ENCODE assay signal across 18 cellular contexts in genomic region chr17:41116292-41116691, GRCh38. TPM values are rescaled to one million over a fixed set of nuclear protein-coding genes. Genes with fewer than 3 reads are reported as not detected.
DNase-seq lines count a peak whose midpoint lies in the region; ATAC-seq and TF ChIP-seq lines count a peak whose summit lies in the region.
"Had no signal": no experiment of that assay in that cellular context is flagged by ENCODE, and none has a peak within 500 bp of the region (broad histone marks: within the 10 kb centered on the region; RNA-seq: fewer than 3 reads in every experiment).

No MANE protein-coding gene starts in this region.

- DNase-seq in CD8-positive, alpha-beta T cell = no peak
- DNase-seq in KBM-7 (peak; percentile 45), OCI-LY7 (ENCODE audit: low spot score) (peak; percentile 11), germinal center (ENCODE audit: low spot score) (peak; percentile 30), SK-N-SH (no peak), glomerular visceral epithelial cell (ENCODE audit: extremely low spot score) (no peak)
- DNase-seq in activated T-cell treated with anti-CD3 and anti-CD28 coated beads, Interleukin-2, amount 50 U/mL, for 4 hours = no peak
- DNase-seq: CD4-positive, CD25-positive, alpha-beta regulatory T cell; H9; NCI-H1105 treated with DMSO at 0.1 percent for 48 hours; NCI-H187 treated with DMSO at 0.1 percent for 48 hours; NCI-H446 treated with DMSO at 0.1 percent for 48 hours; OCI-M1; T-helper 1 cell had no signal

- CTCF ChIA-PET in CD8-positive, alpha-beta T cell (lab: Charles Lee) = interaction anchor here (0.6 to 2.6 kb wide), 2 partner anchors 206 to 438 kb away, joined by 4 to 11 read pairs; no protein-coding TSS in a partner anchor
- CTCF ChIA-PET in OCI-LY7 (lab: Charles Lee; ENCODE audit: unreplicated experiment) = no interaction called here
- CTCF ChIA-PET in SK-N-SH (lab: Yijun Ruan, JAX) = interaction anchor here (0.6 kb wide), 1 partner anchor 446 kb away, joined by 3 read pairs; no protein-coding TSS in a partner anchor

- peaks cover 16% of the 10 kb centered on the region for H3K4me1 ChIP-seq in CD8-positive, alpha-beta T cell (ENCODE audit: insufficient read depth, low read length)
- H3K4me1 ChIP-seq in OCI-LY7 (ENCODE audit: insufficient read depth, low read length, poor library complexity, severe bottlenecking) (peaks cover 20% of the 10 kb centered on the region), SK-N-SH (ENCODE audit: control insufficient read depth in 1 of 2, insufficient read depth in 2 of 2, low read depth in 1 of 2, low read length in 1 of 2) (peaks cover 0 to 9% of the 10 kb centered on the region in 2 experiments; a peak in 1 of 4 replicates)
- H3K4me1 ChIP-seq: A549 had no signal

- peaks cover 6% of the 10 kb centered on the region for H3K27me3 Mint-ChIP-seq in CD8-positive, alpha-beta T cell (ENCODE audit: low read depth)
- peaks cover 3% of the 10 kb centered on the region for H3K27me3 Mint-ChIP-seq in activated T-cell treated with anti-CD3 and anti-CD28 coated beads, Interleukin-2, amount 50 U/mL, for 4 hours (ENCODE audit: low read depth)

- in situ Hi-C loops in KBM-7 (cut with MboI; ENCODE audit: low pct_unique_long_range_greater_than_20kb, low sequenced_read_pairs) = no loop called here

- no peak overlapping the region for H3K9ac ChIP-seq in SK-N-SH

- H2AFZ ChIP-seq in OCI-LY7 (ENCODE audit: low read length) = no peak overlapping the region
- no peak overlapping the region for H2AFZ ChIP-seq in SK-N-SH (ENCODE audit: low read depth)

- no peaks in the 10 kb centered on the region for H3F3A ChIP-seq in SK-N-SH (replicated peaks; ENCODE audit: insufficient read depth)

- H3K4me1 Mint-ChIP-seq in CD8-positive, alpha-beta T cell (ENCODE audit: low read depth) = peaks cover 35% of the 10 kb centered on the region
- H3K4me1 Mint-ChIP-seq in activated T-cell treated with anti-CD3 and anti-CD28 coated beads, Interleukin-2, amount 50 U/mL, for 4 hours (ENCODE audit: low read depth) = peaks cover 21% of the 10 kb centered on the region

- POLR2A ChIA-PET in CD8-positive, alpha-beta T cell (lab: Charles Lee) = no interaction called here
- POLR2A ChIA-PET in OCI-LY7 (lab: Charles Lee) = no interaction called here
- POLR2A ChIA-PET in SK-N-SH (lab: Yijun Ruan, JAX) = no interaction called here

- no peaks in the 10 kb centered on the region for H3K27me3 ChIP-seq in CD8-positive, alpha-beta T cell (ENCODE audit: insufficient read depth, low read length)
- no peaks in the 10 kb centered on the region; the same call in 1 of the 2 replicates for H3K27me3 ChIP-seq in SK-N-SH (ENCODE audit: insufficient read depth)

- no peak for TF ChIP-seq EP300 in SK-N-SH (IDR thresholded peaks at IDR 0.05; ENCODE audit: borderline replicate concordance in 1 of 2, low read depth in 1 of 2, low read length in 1 of 2)

- peak; percentile 26 for ATAC-seq in CD8-positive, alpha-beta T cell
- ATAC-seq in esophagus mucosa = no peak
- no peak for ATAC-seq in activated T-cell treated with anti-CD3 and anti-CD28 coated beads, Interleukin-2, amount 50 U/mL, for 4 hours
- ATAC-seq: A549 had no signal

- no peaks in the 10 kb centered on the region for H3K79me2 ChIP-seq in OCI-LY7 (ENCODE audit: insufficient read depth, low read depth, low read length)
- H3K79me2 ChIP-seq in SK-N-SH (ENCODE audit: insufficient read depth) = no peaks in the 10 kb centered on the region

- H3K4me3 Mint-ChIP-seq in CD8-positive, alpha-beta T cell = no peak overlapping the region
- no peak overlapping the region for H3K4me3 Mint-ChIP-seq in activated T-cell treated with anti-CD3 and anti-CD28 coated beads, Interleukin-2, amount 50 U/mL, for 4 hours
- H3K4me3 Mint-ChIP-seq: CD4-positive, CD25-positive, alpha-beta regulatory T cell; H9 had no signal

- 21% methylated on average over 5 of the region's 5 CpGs for WGBS in SK-N-SH (ENCODE audit: low lambda C conversion rate)

- H3K4me3 ChIP-seq in CD8-positive, alpha-beta T cell (ENCODE audit: low read depth, low read length) = no peak overlapping the region
- no peak overlapping the region for H3K4me3 ChIP-seq in OCI-LY7 (ENCODE audit: low read depth, low read length, poor library complexity, severe bottlenecking)
- H3K4me3 ChIP-seq in SK-N-SH (ENCODE audit: low read depth in 2 of 2, low read length in 1 of 2) = no peak overlapping the region
- H3K4me3 ChIP-seq: A549 had no signal

- no peaks in the 10 kb centered on the region for H3K9me2 ChIP-seq in OCI-LY7 (ENCODE audit: insufficient read depth, low read length)
- no peaks in the 10 kb centered on the region for H3K9me2 ChIP-seq in SK-N-SH

- TF ChIP-seq RAD21 in SK-N-SH (IDR thresholded peaks at IDR 0.05; ENCODE audit: low read length) = no peak

- H3K9me3 Mint-ChIP-seq in CD8-positive, alpha-beta T cell = no peaks in the 10 kb centered on the region
- H3K9me3 Mint-ChIP-seq in activated T-cell treated with anti-CD3 and anti-CD28 coated beads, Interleukin-2, amount 50 U/mL, for 4 hours = peaks cover under 1% of the 10 kb centered on the region

- intact Hi-C loops in CD8-positive, alpha-beta T cell (cut with DNase I, micrococcal nuclease) = loop anchor here in 1 of 2 experiments (10.0 kb wide), 1 partner anchor 1229 kb away; no protein-coding TSS in a partner anchor
- intact Hi-C loops in OCI-LY7 (cut with micrococcal nuclease; ENCODE audit: unreplicated experiment) = no loop called here

- H3K27ac ChIP-seq in CD8-positive, alpha-beta T cell (ENCODE audit: low read depth, low read length) = no peak overlapping the region
- H3K27ac ChIP-seq in OCI-LY7 (ENCODE audit: low read depth, low read length, poor library complexity, severe bottlenecking) (no peak overlapping the region), SK-N-SH (ENCODE audit: low read depth in 2 of 2, low read length in 1 of 2) (no peak overlapping the region)
- H3K27ac ChIP-seq: A549 had no signal

- no peak for TF ChIP-seq CTCF in CD8-positive, alpha-beta T cell (IDR thresholded peaks at IDR 0.05)
- TF ChIP-seq CTCF in OCI-LY7 (conservative IDR thresholded peaks at IDR 0.05; ENCODE audit: low read length) = no peak
- TF ChIP-seq CTCF in SK-N-SH (IDR thresholded peaks at IDR 0.05) = no peak

- no peaks in the 10 kb centered on the region for H3K36me3 ChIP-seq in CD8-positive, alpha-beta T cell (ENCODE audit: insufficient read depth, low read length)
- H3K36me3 ChIP-seq in OCI-LY7 (ENCODE audit: insufficient read depth, low read length) (no peaks in the 10 kb centered on the region; the same call in 1 of the 2 replicates), SK-N-SH (replicated peaks in 1 of 2; ENCODE audit: control insufficient read depth in 1 of 2, insufficient read depth in 2 of 2, low read length in 1 of 2) (no peaks in the 10 kb centered on the region)

- no peak overlapping the region for H3K4me2 ChIP-seq in OCI-LY7 (ENCODE audit: low read length)
- no peak overlapping the region for H3K4me2 ChIP-seq in SK-N-SH
- H3K4me2 ChIP-seq: A549 had no signal

- H3K9me3 ChIP-seq in CD8-positive, alpha-beta T cell (ENCODE audit: low read length) = no peaks in the 10 kb centered on the region
- H3K9me3 ChIP-seq in OCI-LY7 (ENCODE audit: low read length) (peaks cover 25% of the 10 kb centered on the region; the same call in 1 of the 2 replicates), SK-N-SH (peaks cover 9% of the 10 kb centered on the region; the same call in 1 of the 2 replicates)

- no peak overlapping the region for H3K27ac Mint-ChIP-seq in CD8-positive, alpha-beta T cell
- H3K27ac Mint-ChIP-seq: H9 had no signal

- BruUV-seq in OCI-LY7 (replicated peaks; lab: Mats Ljungman, UMichigan) = no TSS peak

- H3K36me3 Mint-ChIP-seq in CD8-positive, alpha-beta T cell = no peaks in the 10 kb centered on the region
- peaks cover 1% of the 10 kb centered on the region for H3K36me3 Mint-ChIP-seq in activated T-cell treated with anti-CD3 and anti-CD28 coated beads, Interleukin-2, amount 50 U/mL, for 4 hours (ENCODE audit: insufficient read depth)
- H3K36me3 Mint-ChIP-seq: CD4-positive, CD25-positive, alpha-beta regulatory T cell had no signal

- H4K20me1 ChIP-seq in OCI-LY7 (ENCODE audit: insufficient read depth, low read length) (no peaks in the 10 kb centered on the region), SK-N-SH (ENCODE audit: insufficient read depth) (no peaks in the 10 kb centered on the region)

RNA-seq across cellular contexts. Expression of gene KRTAP4-11, which starts 1.9 kb away (rescaled TPM):
- not detected for total RNA-seq in CD8-positive, alpha-beta T cell
- total RNA-seq in OCI-LY7 (2014; rRNA removed; shearing (Covaris generic)) = not detected in 2 replicates
- total RNA-seq in OCI-LY7 (2022) (not detected in 2 replicates), esophagus mucosa (not detected)
- not detected in 2 replicates for polyA plus RNA-seq in SK-N-SH (2012; rRNA removed)
- polyA plus RNA-seq in SK-N-SH (2012; cell fraction: cytosol; rRNA removed) = not detected in 2 replicates
- not detected in 2 replicates for polyA plus RNA-seq in SK-N-SH (2012; cell fraction: nucleus; rRNA removed)
- total RNA-seq in activated T-cell treated with anti-CD3 and anti-CD28 coated beads, Interleukin-2, amount 50 U/mL, for 4 hours = not detected
- total RNA-seq: CD4-positive, CD25-positive, alpha-beta regulatory T cell; Daoy; H9; M059J had no signal
- polyA plus RNA-seq: A549; CD4-positive, CD25-positive, alpha-beta regulatory T cell had no signal

RNA-seq across cellular contexts. Expression of gene KRTAP4-12, which starts 7.7 kb away (rescaled TPM):
- not detected for total RNA-seq in CD8-positive, alpha-beta T cell
- total RNA-seq in OCI-LY7 (2014; rRNA removed; shearing (Covaris generic)) = not detected in 2 replicates
- total RNA-seq in OCI-LY7 (2022) (not detected in 2 replicates), esophagus mucosa (not detected)
- not detected in 2 replicates for polyA plus RNA-seq in SK-N-SH (2012; rRNA removed)
- not detected in 2 replicates for polyA plus RNA-seq in SK-N-SH (2012; cell fraction: cytosol; rRNA removed)
- polyA plus RNA-seq in SK-N-SH (2012; cell fraction: nucleus; rRNA removed) = not detected in 2 replicates
- not detected for total RNA-seq in activated T-cell treated with anti-CD3 and anti-CD28 coated beads, Interleukin-2, amount 50 U/mL, for 4 hours
- total RNA-seq: CD4-positive, CD25-positive, alpha-beta regulatory T cell; Daoy; H9; M059J had no signal
- polyA plus RNA-seq: A549; CD4-positive, CD25-positive, alpha-beta regulatory T cell had no signal

RNA-seq across cellular contexts. Expression of gene KRTAP4-9, which starts 11.1 kb away (rescaled TPM):
- not detected for total RNA-seq in CD8-positive, alpha-beta T cell
- total RNA-seq in OCI-LY7 (2014; rRNA removed; shearing (Covaris generic)) = not detected in 2 replicates
- total RNA-seq in OCI-LY7 (2022) (not detected in 2 replicates), esophagus mucosa (not detected)
- polyA plus RNA-seq in SK-N-SH (2012; rRNA removed) = not detected in 2 replicates
- polyA plus RNA-seq in SK-N-SH (2012; cell fraction: cytosol; rRNA removed) = not detected in 2 replicates
- polyA plus RNA-seq in SK-N-SH (2012; cell fraction: nucleus; rRNA removed) = not detected in 2 replicates
- not detected for total RNA-seq in activated T-cell treated with anti-CD3 and anti-CD28 coated beads, Interleukin-2, amount 50 U/mL, for 4 hours
- total RNA-seq: CD4-positive, CD25-positive, alpha-beta regulatory T cell; Daoy; H9; M059J had no signal
- polyA plus RNA-seq: A549; CD4-positive, CD25-positive, alpha-beta regulatory T cell had no signal

RNA-seq across cellular contexts. Expression of gene KRTAP4-16, which starts 14.3 kb away (rescaled TPM):
- not detected for total RNA-seq in CD8-positive, alpha-beta T cell
- total RNA-seq in OCI-LY7 (2014; rRNA removed; shearing (Covaris generic)) = not detected in 2 replicates
- not detected in 2 replicates for total RNA-seq in OCI-LY7 (2022)
- not detected in 2 replicates for polyA plus RNA-seq in SK-N-SH (2012; rRNA removed)
- not detected in 2 replicates for polyA plus RNA-seq in SK-N-SH (2012; cell fraction: cytosol; rRNA removed)
- polyA plus RNA-seq in SK-N-SH (2012; cell fraction: nucleus; rRNA removed) = not detected in 2 replicates
- total RNA-seq in esophagus mucosa = not detected
- total RNA-seq in activated T-cell treated with anti-CD3 and anti-CD28 coated beads, Interleukin-2, amount 50 U/mL, for 4 hours = not detected
- total RNA-seq: CD4-positive, CD25-positive, alpha-beta regulatory T cell; Daoy; H9; M059J had no signal
- polyA plus RNA-seq: A549; CD4-positive, CD25-positive, alpha-beta regulatory T cell had no signal

RNA-seq across cellular contexts. Expression of gene KRTAP4-8, which starts 18.4 kb away (rescaled TPM):
- not detected for total RNA-seq in CD8-positive, alpha-beta T cell
- not detected in 2 replicates for total RNA-seq in OCI-LY7 (2014; rRNA removed; shearing (Covaris generic))
- total RNA-seq in OCI-LY7 (2022) (not detected in 2 replicates), esophagus mucosa (not detected)
- not detected in 2 replicates for polyA plus RNA-seq in SK-N-SH (2012; rRNA removed)
- not detected in 2 replicates for polyA plus RNA-seq in SK-N-SH (2012; cell fraction: cytosol; rRNA removed)
- 0.04 and 0.08 TPM in 2 replicates for polyA plus RNA-seq in SK-N-SH (2012; cell fraction: nucleus; rRNA removed)
- not detected for total RNA-seq in activated T-cell treated with anti-CD3 and anti-CD28 coated beads, Interleukin-2, amount 50 U/mL, for 4 hours
- total RNA-seq: CD4-positive, CD25-positive, alpha-beta regulatory T cell; Daoy; H9 had no signal
- polyA plus RNA-seq: A549; CD4-positive, CD25-positive, alpha-beta regulatory T cell had no signal

Comparison
In these comparisons a context has a peak if more than half of its experiments do, and no peak if none do; other contexts are left out.
1. DNase-seq: peak in KBM-7 (single experiment), OCI-LY7 (single experiment) and germinal center (single experiment); none in CD8-positive, alpha-beta T cell (0 of 7), SK-N-SH (single experiment), activated T-cell treated with anti-CD3 and anti-CD28 coated beads, Interleukin-2, amount 50 U/mL, for 4 hours (single experiment) and glomerular visceral epithelial cell (single experiment).